In the genomic region with DNA sequence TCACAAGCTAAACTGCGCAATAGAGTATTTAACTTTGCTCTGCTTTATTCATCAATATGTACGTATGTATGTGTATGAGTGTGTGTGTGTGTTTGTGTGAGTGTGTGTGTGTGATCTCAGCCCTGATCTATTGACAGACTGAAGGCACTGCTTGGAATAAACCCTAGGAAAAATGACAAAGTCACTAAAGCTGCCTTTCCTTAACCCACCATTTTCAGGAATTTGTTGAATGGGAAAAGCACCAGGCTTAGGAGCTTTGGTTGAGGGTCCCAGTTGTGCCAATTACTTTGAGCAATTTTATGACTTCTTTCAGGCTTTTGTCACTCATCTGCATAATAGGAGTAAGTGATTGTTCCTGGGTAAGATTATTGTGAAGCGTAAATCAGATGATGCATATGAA, we compare ENCODE assay signal across 34 cellular contexts.
"Had no signal": no experiment of that assay in that cellular context is flagged by ENCODE, and none has a peak within 500 bp of the region (broad histone marks: within the 10 kb centered on the region; RNA-seq: fewer than 3 reads in every experiment).

No MANE protein-coding gene starts in this region.

- H3K4me3 ChIP-seq: adrenal gland, ascending aorta, breast epithelium, cardiac muscle cell, colonic mucosa had no signal

- H3K4me1 Mint-ChIP-seq: activated CD4-positive, alpha-beta T cell treated with anti-CD3 and anti-CD28 coated beads for 36 hours; activated CD4-positive, alpha-beta T cell treated with anti-CD3 and anti-CD28 coated beads, Interleukin-2, amount 10 ng/mL, durations not matched to agents 24 days and 14 days; activated CD8-positive, alpha-beta memory T cell treated with anti-CD3 and anti-CD28 coated beads, Interleukin-2, amount 10 ng/mL, durations not matched to agents 7 days and 5 days; activated naive CD4-positive, alpha-beta T cell treated with anti-CD3 and anti-CD28 coated beads, Interleukin-2, amount 50 U/mL, for 24 hours; activated naive CD8-positive, alpha-beta T cell treated with anti-CD3 and anti-CD28 coated beads for 36 hours; activated naive CD8-positive, alpha-beta T cell treated with anti-CD3 and anti-CD28 coated beads, Interleukin-2, amount 50 U/mL, for 24 hours; brain; T-helper 17 cell had no signal

- H3K9me3 Mint-ChIP-seq: activated CD4-positive, alpha-beta T cell treated with anti-CD3 and anti-CD28 coated beads, Interleukin-2, amount 10 ng/mL, durations not matched to agents 24 days and 14 days; activated naive CD4-positive, alpha-beta T cell treated with anti-CD3 and anti-CD28 coated beads for 36 hours; activated T-helper 1 cell treated with anti-CD3 and anti-CD28 coated beads, Interleukin-12 subunit alpha, Interleukin-12 subunit beta, Interleukin-2, Interleukin-4 antibody, amounts not matched to agents 30 ng/mL and 10 ng/mL and 1 ng/mL, durations not matched to agents 14 hours and 24 hours and 36 hours; T-helper 2 cell treated with Interferon-gamma antibody and Interleukin-4, amounts not matched to agents 5 μg/mL and 100 μg/mL, for 36 hours had no signal

- H3K27me3 ChIP-seq: adrenal gland, ascending aorta, breast epithelium, cardiac muscle cell, colonic mucosa had no signal

- H3K9me3 ChIP-seq: colonic mucosa had no signal

- H3K36me3 Mint-ChIP-seq: activated CD4-positive, alpha-beta memory T cell treated with anti-CD3 and anti-CD28 coated beads for 36 hours; activated CD8-positive, alpha-beta memory T cell treated with anti-CD3 and anti-CD28 coated beads, Interleukin-2, amount 10 ng/mL, durations not matched to agents 7 days and 5 days; activated naive CD4-positive, alpha-beta T cell treated with anti-CD3 and anti-CD28 coated beads, Interleukin-2, amount 50 U/mL, for 24 hours; activated naive CD8-positive, alpha-beta T cell treated with anti-CD3 and anti-CD28 coated beads for 36 hours; brain had no signal

- H3K4me3 Mint-ChIP-seq: activated CD4-positive, alpha-beta memory T cell treated with anti-CD3 and anti-CD28 coated beads for 36 hours; activated CD4-positive, alpha-beta T cell treated with anti-CD3 and anti-CD28 coated beads for 36 hours; activated CD4-positive, alpha-beta T cell treated with anti-CD3 and anti-CD28 coated beads, Interleukin-2, amount 10 ng/mL, durations not matched to agents 24 days and 14 days; activated CD8-positive, alpha-beta memory T cell treated with anti-CD3 and anti-CD28 coated beads, Interleukin-2, amount 10 ng/mL, durations not matched to agents 7 days and 5 days; activated CD8-positive, alpha-beta T cell treated with anti-CD3 and anti-CD28 coated beads, Interleukin-2, amount 10 ng/mL, durations not matched to agents 7 days and 5 days; activated naive CD4-positive, alpha-beta T cell treated with anti-CD3 and anti-CD28 coated beads for 36 hours; activated naive CD4-positive, alpha-beta T cell treated with anti-CD3 and anti-CD28 coated beads, Interleukin-2, amount 50 U/mL, for 24 hours; activated naive CD8-positive, alpha-beta T cell treated with anti-CD3 and anti-CD28 coated beads for 36 hours; activated naive CD8-positive, alpha-beta T cell treated with anti-CD3 and anti-CD28 coated beads, Interleukin-2, amount 50 U/mL, for 24 hours; activated T-helper 1 cell treated with anti-CD3 and anti-CD28 coated beads, Interleukin-12 subunit alpha, Interleukin-12 subunit beta, Interleukin-2, Interleukin-4 antibody, amounts not matched to agents 30 ng/mL and 10 ng/mL and 1 ng/mL, durations not matched to agents 14 hours and 24 hours and 36 hours; brain; endodermal cell; T-helper 17 cell; T-helper 2 cell treated with Interferon-gamma antibody and Interleukin-4, amounts not matched to agents 5 μg/mL and 100 μg/mL, for 36 hours had no signal

- H3K27me3 Mint-ChIP-seq: activated CD4-positive, alpha-beta memory T cell treated with anti-CD3 and anti-CD28 coated beads for 36 hours; activated CD4-positive, alpha-beta T cell treated with anti-CD3 and anti-CD28 coated beads for 36 hours; activated CD4-positive, alpha-beta T cell treated with anti-CD3 and anti-CD28 coated beads, Interleukin-2, amount 10 ng/mL, durations not matched to agents 24 days and 14 days; activated CD8-positive, alpha-beta memory T cell treated with anti-CD3 and anti-CD28 coated beads, Interleukin-2, amount 10 ng/mL, durations not matched to agents 7 days and 5 days; activated naive CD4-positive, alpha-beta T cell treated with anti-CD3 and anti-CD28 coated beads, Interleukin-2, amount 50 U/mL, for 24 hours; activated naive CD8-positive, alpha-beta T cell treated with anti-CD3 and anti-CD28 coated beads for 36 hours; activated naive CD8-positive, alpha-beta T cell treated with anti-CD3 and anti-CD28 coated beads, Interleukin-2, amount 50 U/mL, for 24 hours; brain; T-helper 17 cell had no signal

- H3K27ac ChIP-seq: adrenal gland, ascending aorta, breast epithelium, cardiac muscle cell, colonic mucosa, WERI-Rb-1 had no signal

- H3K36me3 ChIP-seq: adrenal gland, ascending aorta, breast epithelium, cardiac muscle cell, colonic mucosa, WERI-Rb-1 had no signal

- ATAC-seq: activated CD4-positive, alpha-beta T cell treated with anti-CD3 and anti-CD28 coated beads for 36 hours; activated CD8-positive, alpha-beta memory T cell treated with anti-CD3 and anti-CD28 coated beads, Interleukin-2, amount 10 ng/mL, durations not matched to agents 7 days and 5 days; activated CD8-positive, alpha-beta T cell treated with anti-CD3 and anti-CD28 coated beads, Interleukin-2, amount 10 ng/mL, durations not matched to agents 7 days and 5 days; activated naive CD8-positive, alpha-beta T cell treated with anti-CD3 and anti-CD28 coated beads, Interleukin-2, amount 50 U/mL, for 24 hours; esophagus mucosa; T-helper 17 cell had no signal

- DNase-seq: activated CD4-positive, alpha-beta memory T cell treated with anti-CD3 and anti-CD28 coated beads for 36 hours; activated CD4-positive, alpha-beta T cell treated with anti-CD3 and anti-CD28 coated beads for 36 hours; activated CD4-positive, alpha-beta T cell treated with anti-CD3 and anti-CD28 coated beads, Interleukin-2, amount 10 ng/mL, durations not matched to agents 24 days and 14 days; activated CD4-positive, CD25-positive, alpha-beta regulatory T cell; activated CD4-positive, CD25-positive, alpha-beta regulatory T cell treated with anti-CD3 and anti-CD28 coated beads, Interleukin-2, amount 50 U/mL, for 72 hours; activated CD8-positive, alpha-beta memory T cell treated with anti-CD3 and anti-CD28 coated beads, Interleukin-2, amount 10 ng/mL, durations not matched to agents 7 days and 5 days; activated CD8-positive, alpha-beta memory T cell treated with anti-CD3 and anti-CD28 coated beads, Interleukin-2, amount 50 U/mL, for 4 hours; activated CD8-positive, alpha-beta T cell treated with anti-CD3 and anti-CD28 coated beads, Interleukin-2, amount 10 ng/mL, durations not matched to agents 7 days and 5 days; activated effector memory CD4-positive, alpha-beta T cell treated with anti-CD3 and anti-CD28 coated beads, Interleukin-2, amount 50 U/mL, for 16 hours; activated naive CD4-positive, alpha-beta T cell treated with anti-CD3 and anti-CD28 coated beads for 36 hours; activated naive CD8-positive, alpha-beta T cell treated with anti-CD3 and anti-CD28 coated beads for 36 hours; activated naive CD8-positive, alpha-beta T cell treated with anti-CD3 and anti-CD28 coated beads, Interleukin-2, amount 50 U/mL, for 24 hours; activated T-cell treated with anti-CD3 and anti-CD28 coated beads, Interleukin-2, amount 50 U/mL, for 1 hour; activated T-cell treated with anti-CD3 and anti-CD28 coated beads, Interleukin-2, amount 50 U/mL, for 48 hours; adrenal gland; central memory CD4-positive, alpha-beta T cell; cerebellar nuclear complex; colonic mucosa; effector CD8-positive, alpha-beta T cell; endodermal cell; foreskin fibroblast; head of caudate nucleus; T-helper 17 cell; T1000; WERI-Rb-1 had no signal

- H3K27ac Mint-ChIP-seq: activated CD4-positive, alpha-beta memory T cell treated with anti-CD3 and anti-CD28 coated beads for 36 hours; activated CD4-positive, alpha-beta T cell treated with anti-CD3 and anti-CD28 coated beads for 36 hours; activated CD4-positive, alpha-beta T cell treated with anti-CD3 and anti-CD28 coated beads, Interleukin-2, amount 10 ng/mL, durations not matched to agents 24 days and 14 days; activated CD8-positive, alpha-beta memory T cell treated with anti-CD3 and anti-CD28 coated beads, Interleukin-2, amount 10 ng/mL, durations not matched to agents 7 days and 5 days; activated CD8-positive, alpha-beta T cell treated with anti-CD3 and anti-CD28 coated beads, Interleukin-2, amount 10 ng/mL, durations not matched to agents 7 days and 5 days; activated naive CD4-positive, alpha-beta T cell treated with anti-CD3 and anti-CD28 coated beads for 36 hours; activated naive CD4-positive, alpha-beta T cell treated with anti-CD3 and anti-CD28 coated beads, Interleukin-2, amount 50 U/mL, for 24 hours; activated naive CD8-positive, alpha-beta T cell treated with anti-CD3 and anti-CD28 coated beads for 36 hours; activated naive CD8-positive, alpha-beta T cell treated with anti-CD3 and anti-CD28 coated beads, Interleukin-2, amount 50 U/mL, for 24 hours; activated T-helper 1 cell treated with anti-CD3 and anti-CD28 coated beads, Interleukin-12 subunit alpha, Interleukin-12 subunit beta, Interleukin-2, Interleukin-4 antibody, amounts not matched to agents 30 ng/mL and 10 ng/mL and 1 ng/mL, durations not matched to agents 14 hours and 24 hours and 36 hours; activated T-helper 2 cell treated with anti-CD3 and anti-CD28 coated beads, Interferon-gamma antibody, Interleukin-2, Interleukin-4, amounts not matched to agents 10 μg/mL and 5 μg/mL and 100 μg/mL, durations not matched to agents 14 hours and 24 hours and 36 hours; brain; endodermal cell; T-helper 17 cell; T-helper 2 cell treated with Interferon-gamma antibody and Interleukin-4, amounts not matched to agents 5 μg/mL and 100 μg/mL, for 36 hours had no signal

- H3K4me1 ChIP-seq: adrenal gland, ascending aorta, breast epithelium, colonic mucosa had no signal
